In genomic region chr1:205775015-205775716, GRCh38 we compare ENCODE assay signal across 8 cellular contexts. TPM values are rescaled to one million over a fixed set of nuclear protein-coding genes. Genes with fewer than 3 reads are reported as not detected.
DNase-seq lines count a peak whose midpoint lies in the region; ATAC-seq, FAIRE-seq and TF ChIP-seq lines count a peak whose summit lies in the region.

Gene RAB29, minus strand, starts transcription at chr1:205775482. Its CDS starts 526 bp downstream, at chr1:205774956.

- POLR2A ChIA-PET in A673 (lab: Charles Lee; ENCODE audit: low non-redundant PET): no interaction called here

- no peak for FAIRE-seq in bronchial epithelial cell (lab: Jason Lieb, UNC)

- H3K9me3 Mint-ChIP-seq in immature natural killer cell: no peaks in the 10 kb centered on the region

- peak within 1 kb of the TSS; percentile 97 to 100 (median 99) for H3K4me3 Mint-ChIP-seq in immature natural killer cell

- no peaks in the 10 kb centered on the region for H3K9me3 ChIP-seq in A673 (ENCODE audit: low read depth, low read length, poor library complexity, severe bottlenecking)

- ATAC-seq in GM18868 (IDR thresholded peaks at IDR 0.05; ENCODE audit: unreplicated experiment) (peak; percentile 60), HG03103 (IDR thresholded peaks at IDR 0.05; ENCODE audit: low read depth, unreplicated experiment) (peak; percentile 76)

- H3K4me1 ChIP-seq in A673 (ENCODE audit: insufficient read depth, low read length, poor library complexity, severe bottlenecking): no peaks in the 10 kb centered on the region

- H3K27me3 ChIP-seq in A673 (replicated peaks; ENCODE audit: insufficient read depth, low read depth, low read length, poor library complexity) (peaks cover 3% of the 10 kb centered on the region), bronchial epithelial cell (ENCODE audit: control insufficient read depth, insufficient read depth, low read length) (no peaks in the 10 kb centered on the region)

- intact Hi-C loops in A673 (cut with micrococcal nuclease; ENCODE audit: unreplicated experiment): no loop called here

- H3K27ac Mint-ChIP-seq in immature natural killer cell: peak within 1 kb of the TSS; percentile 100

- DNase-seq in A673 (ENCODE audit: low spot score): peak; percentile 94
- DNase-seq in NCI-H2196 treated with DMSO at 0.1 percent for 48 hours (lab: John Stamatoyannopoulos, UW; ENCODE audit: unreplicated experiment): peak; percentile 60
- DNase-seq in bronchial epithelial cell (ENCODE audit: low read depth): peak; percentile 79
- DNase-seq in immature natural killer cell: peak; percentile 94 to 96 (median 94)
- peak; percentile 41 for DNase-seq in smooth muscle cell of the brain vasculature (ENCODE audit: low read depth, low spot score)

- peaks cover 74 to 80% of the 10 kb centered on the region in 2 donors for H3K4me1 Mint-ChIP-seq in immature natural killer cell

- H3K36me3 ChIP-seq in A673 (ENCODE audit: insufficient read depth, low read length, poor library complexity, severe bottlenecking) (no peaks in the 10 kb centered on the region), bronchial epithelial cell (ENCODE audit: control insufficient read depth, insufficient read depth, low read length) (peaks cover 2% of the 10 kb centered on the region)

- H3K4me3 ChIP-seq in A673 (ENCODE audit: low read depth, low read length, poor library complexity, severe bottlenecking) (peak within 1 kb of the TSS; percentile 74), WI38 (ENCODE audit: low read depth, low read length) (peak within 1 kb of the TSS; percentile 85), bronchial epithelial cell (ENCODE audit: low read depth, low read length) (peak within 1 kb of the TSS; percentile 90)

- BruUV-seq in A673 (replicated peaks; lab: Mats Ljungman, UMichigan): no TSS peak

- peaks cover under 1 to 16% (median 15%) of the 10 kb centered on the region in 3 donors for H3K36me3 Mint-ChIP-seq in immature natural killer cell

- no peak within 1 kb of the TSS for H3K27ac ChIP-seq in A673 (ENCODE audit: low read depth, low read length, poor library complexity, severe bottlenecking)

- peaks cover 17 to 25% (median 18%) of the 10 kb centered on the region in 3 donors for H3K27me3 Mint-ChIP-seq in immature natural killer cell (ENCODE audit: low read depth in 3 of 3)

- TF ChIP-seq CTCF in A673 (conservative IDR thresholded peaks at IDR 0.05; ENCODE audit: low read depth, low read length): no peak
- no peak for TF ChIP-seq CTCF in WI38 (IDR thresholded peaks at IDR 0.05; ENCODE audit: low read depth, low read length)
- TF ChIP-seq CTCF in bronchial epithelial cell (IDR thresholded peaks at IDR 0.05; ENCODE audit: insufficient read depth, low read length, severe bottlenecking): no peak

- CTCF ChIA-PET in A673 (lab: Charles Lee): no interaction called here

RNA-seq across cellular contexts. Expression of gene RAB29, which starts in this region (rescaled TPM):
- total RNA-seq in A673 (2021) (7.9 and 9.5 TPM in 2 replicates), bronchial epithelial cell (14.3 and 18.7 TPM in 2 replicates)
- 100 to 1,000 TPM; 156 to 206 (median 197) TPM for polyA plus RNA-seq in immature natural killer cell

Comparison
In these comparisons a context has a peak if more than half of its experiments do, and no peak if none do; other contexts are left out.
1. DNase-seq: peak in every context shown above with its lines; median percentile 94 in A673; 94 in immature natural killer cell; 79 in bronchial epithelial cell; 60 in NCI-H2196 treated with DMSO at 0.1 percent for 48 hours; 41 in smooth muscle cell of the brain vasculature.